In genomic region chr12:51323317-51323960, GRCh38 we compare ENCODE assay signal across 8 cellular contexts. TPM values are rescaled to one million over a fixed set of nuclear protein-coding genes. Genes with fewer than 3 reads are reported as not detected.
DNase-seq lines count a peak whose midpoint lies in the region; ATAC-seq and TF ChIP-seq lines count a peak whose summit lies in the region.

No MANE protein-coding gene starts in this region.

- H3K27ac Mint-ChIP-seq in T-helper 1 cell treated with Interleukin-12 subunit alpha and Interleukin-12 subunit beta and Interleukin-4 antibody, amounts not matched to agents 30 μg/mL and 1 μg/mL, for 36 hours, result peak overlapping the region; percentile 95
- peak overlapping the region; percentile 96 for H3K27ac Mint-ChIP-seq in central memory CD8-positive, alpha-beta T cell (ENCODE audit: low read depth)
- H3K27ac Mint-ChIP-seq in stimulated activated effector memory CD8-positive, alpha-beta T cell treated with anti-CD3 and anti-CD28 coated beads, Interleukin-12 subunit alpha, Interleukin-12 subunit beta, amount 100 ng/mL, for 72 hours, result peak overlapping the region; percentile 97
- H3K27ac Mint-ChIP-seq in osteocyte (ENCODE audit: unreplicated experiment), result no peak overlapping the region

- TF ChIP-seq CTCF in osteocyte (IDR thresholded peaks at IDR 0.05) (no peak), gastrocnemius medialis (IDR thresholded peaks at IDR 0.05 in 4 of 5, conservative IDR thresholded peaks at IDR 0.05 in 1 of 5) (no peak)

- peak; percentile 40 to 53 for DNase-seq in central memory CD8-positive, alpha-beta T cell (ENCODE audit: low spot score in 2 of 2)
- DNase-seq in stimulated activated effector memory CD8-positive, alpha-beta T cell treated with anti-CD3 and anti-CD28 coated beads, Interleukin-12 subunit alpha, Interleukin-12 subunit beta, amount 100 ng/mL, for 72 hours (ENCODE audit: low spot score in 2 of 2), result peak; percentile 24 to 70
- DNase-seq in DMS 273 (lab: John Stamatoyannopoulos, UW; ENCODE audit: unreplicated experiment) (no peak), osteocyte (ENCODE audit: extremely low spot score, unreplicated experiment) (no peak), gastrocnemius medialis (no peak), LoVo (ENCODE audit: low spot score) (no peak)

- H3K4me1 Mint-ChIP-seq in T-helper 1 cell treated with Interleukin-12 subunit alpha and Interleukin-12 subunit beta and Interleukin-4 antibody, amounts not matched to agents 30 μg/mL and 1 μg/mL, for 36 hours (ENCODE audit: low read depth), result peaks cover 71% of the 10 kb centered on the region
- H3K4me1 Mint-ChIP-seq in central memory CD8-positive, alpha-beta T cell, result peaks cover 83% of the 10 kb centered on the region
- peaks cover 69% of the 10 kb centered on the region for H3K4me1 Mint-ChIP-seq in stimulated activated effector memory CD8-positive, alpha-beta T cell treated with anti-CD3 and anti-CD28 coated beads, Interleukin-12 subunit alpha, Interleukin-12 subunit beta, amount 100 ng/mL, for 72 hours
- peaks cover 16% of the 10 kb centered on the region for H3K4me1 Mint-ChIP-seq in osteocyte (ENCODE audit: unreplicated experiment)

- ATAC-seq in GM19397 (IDR thresholded peaks at IDR 0.05; ENCODE audit: unreplicated experiment) (peak; percentile 3), gastrocnemius medialis (no peak)
- ATAC-seq in central memory CD8-positive, alpha-beta T cell (replicated peaks; ENCODE audit: extremely low read depth, poor library complexity, severe bottlenecking), result peak; percentile 67
- ATAC-seq in stimulated activated effector memory CD8-positive, alpha-beta T cell treated with anti-CD3 and anti-CD28 coated beads, Interleukin-12 subunit alpha, Interleukin-12 subunit beta, amount 100 ng/mL, for 72 hours, result peak; percentile 63

- H3K27ac ChIP-seq in gastrocnemius medialis, result no peak overlapping the region

- H3K4me3 Mint-ChIP-seq in T-helper 1 cell treated with Interleukin-12 subunit alpha and Interleukin-12 subunit beta and Interleukin-4 antibody, amounts not matched to agents 30 μg/mL and 1 μg/mL, for 36 hours, result peak overlapping the region; percentile 88
- H3K4me3 Mint-ChIP-seq in central memory CD8-positive, alpha-beta T cell, result peak overlapping the region; percentile 95
- H3K4me3 Mint-ChIP-seq in stimulated activated effector memory CD8-positive, alpha-beta T cell treated with anti-CD3 and anti-CD28 coated beads, Interleukin-12 subunit alpha, Interleukin-12 subunit beta, amount 100 ng/mL, for 72 hours, result peak overlapping the region; percentile 87
- no peak overlapping the region for H3K4me3 Mint-ChIP-seq in osteocyte (ENCODE audit: unreplicated experiment)

- no peaks in the 10 kb centered on the region for H3K9me3 Mint-ChIP-seq in T-helper 1 cell treated with Interleukin-12 subunit alpha and Interleukin-12 subunit beta and Interleukin-4 antibody, amounts not matched to agents 30 μg/mL and 1 μg/mL, for 36 hours
- H3K9me3 Mint-ChIP-seq in central memory CD8-positive, alpha-beta T cell, result no peaks in the 10 kb centered on the region
- H3K9me3 Mint-ChIP-seq in stimulated activated effector memory CD8-positive, alpha-beta T cell treated with anti-CD3 and anti-CD28 coated beads, Interleukin-12 subunit alpha, Interleukin-12 subunit beta, amount 100 ng/mL, for 72 hours, result no peaks in the 10 kb centered on the region
- no peaks in the 10 kb centered on the region for H3K9me3 Mint-ChIP-seq in osteocyte (ENCODE audit: unreplicated experiment)

- H3K9me3 ChIP-seq in gastrocnemius medialis, result no peaks in the 10 kb centered on the region

- peaks cover 0 to 5% of the 10 kb centered on the region in 2 donors for H3K4me1 ChIP-seq in gastrocnemius medialis

- peak overlapping the region in 2 of 4 donors; percentile 20 to 37 for H3K4me3 ChIP-seq in gastrocnemius medialis

- no peaks in the 10 kb centered on the region for H3K36me3 ChIP-seq in gastrocnemius medialis

- no peak for TF ChIP-seq POLR2A in gastrocnemius medialis (IDR thresholded peaks at IDR 0.05)

- H3K27me3 ChIP-seq in gastrocnemius medialis, result no peaks in the 10 kb centered on the region

- H3K27me3 Mint-ChIP-seq in T-helper 1 cell treated with Interleukin-12 subunit alpha and Interleukin-12 subunit beta and Interleukin-4 antibody, amounts not matched to agents 30 μg/mL and 1 μg/mL, for 36 hours (ENCODE audit: low read depth), result no peaks in the 10 kb centered on the region
- H3K27me3 Mint-ChIP-seq in central memory CD8-positive, alpha-beta T cell, result no peaks in the 10 kb centered on the region
- H3K27me3 Mint-ChIP-seq in osteocyte (ENCODE audit: unreplicated experiment), result no peaks in the 10 kb centered on the region

- H3K36me3 Mint-ChIP-seq in T-helper 1 cell treated with Interleukin-12 subunit alpha and Interleukin-12 subunit beta and Interleukin-4 antibody, amounts not matched to agents 30 μg/mL and 1 μg/mL, for 36 hours (ENCODE audit: low read depth), result peaks cover 30% of the 10 kb centered on the region
- peaks cover 36% of the 10 kb centered on the region for H3K36me3 Mint-ChIP-seq in central memory CD8-positive, alpha-beta T cell (ENCODE audit: insufficient read depth)
- peaks cover 62% of the 10 kb centered on the region for H3K36me3 Mint-ChIP-seq in stimulated activated effector memory CD8-positive, alpha-beta T cell treated with anti-CD3 and anti-CD28 coated beads, Interleukin-12 subunit alpha, Interleukin-12 subunit beta, amount 100 ng/mL, for 72 hours
- no peaks in the 10 kb centered on the region for H3K36me3 Mint-ChIP-seq in osteocyte (ENCODE audit: unreplicated experiment)

- intact Hi-C loops in gastrocnemius medialis (cut with DNase I; ENCODE audit: low total_unique reads), result no loop called here

- in situ Hi-C loops in gastrocnemius medialis (cut with MboI; ENCODE audit: low sequenced_read_pairs in 4 of 4), result no loop called here

RNA-seq across cellular contexts. Expression of gene BIN2, which starts 0.5 kb away (rescaled TPM):
- not detected in 2 replicates for total RNA-seq in osteocyte
- 1 to 10 TPM in 3 of 4 donors, under 1 TPM in 1; 0.87 to 1.3 (median 1.2) TPM for total RNA-seq in gastrocnemius medialis

RNA-seq across cellular contexts. Expression of gene CELA1, which starts 23.0 kb away (rescaled TPM):
- total RNA-seq in osteocyte (not detected in 2 replicates), gastrocnemius medialis (not detected)

RNA-seq across cellular contexts. Expression of gene SMAGP, which starts 53.2 kb away (rescaled TPM):
- total RNA-seq in osteocyte (4.3 and 7.1 TPM in 2 replicates), gastrocnemius medialis (1 to 10 TPM; 1.7 to 3.5 (median 2.5) TPM)

Comparison
In these comparisons a context has a peak if more than half of its experiments do, and no peak if none do; other contexts are left out.
1. ATAC-seq: peak in GM19397 (single experiment), central memory CD8-positive, alpha-beta T cell (single experiment) and stimulated activated effector memory CD8-positive, alpha-beta T cell treated with anti-CD3 and anti-CD28 coated beads, Interleukin-12 subunit alpha, Interleukin-12 subunit beta, amount 100 ng/mL, for 72 hours (single experiment); none in gastrocnemius medialis (0 of 2).
2. DNase-seq: peak in central memory CD8-positive, alpha-beta T cell (2 of 2) and stimulated activated effector memory CD8-positive, alpha-beta T cell treated with anti-CD3 and anti-CD28 coated beads, Interleukin-12 subunit alpha, Interleukin-12 subunit beta, amount 100 ng/mL, for 72 hours (2 of 2); none in DMS 273 (single experiment), osteocyte (single experiment), gastrocnemius medialis (0 of 2) and LoVo (single experiment).